In genomic region chr6:95742895-95743294, GRCh38 we compare ENCODE assay signal across 31 cellular contexts.
"Had no signal": no experiment of that assay in that cellular context is flagged by ENCODE, and none has a peak within 500 bp of the region (broad histone marks: within the 10 kb centered on the region; RNA-seq: fewer than 3 reads in every experiment).

No MANE protein-coding gene starts in this region.

- H3K36me3 Mint-ChIP-seq: activated CD4-positive, alpha-beta memory T cell treated with anti-CD3 and anti-CD28 coated beads for 36 hours; activated naive CD4-positive, alpha-beta T cell treated with anti-CD3 and anti-CD28 coated beads, Interleukin-2, amount 50 U/mL, for 72 hours; activated naive CD8-positive, alpha-beta T cell treated with anti-CD3 and anti-CD28 coated beads for 36 hours had no signal

- H3K27ac ChIP-seq: adrenal gland, body of pancreas, brain microvascular endothelial cell, breast epithelium, VCaP had no signal

- H3K27me3 Mint-ChIP-seq: activated B cell treated with CpG ODN at 0.5 μM for 24 hours; activated CD4-positive, alpha-beta memory T cell treated with anti-CD3 and anti-CD28 coated beads for 36 hours; activated CD4-positive, alpha-beta T cell treated with anti-CD3 and anti-CD28 coated beads, Interleukin-2, amount 10 ng/mL, durations not matched to agents 24 days and 14 days; activated CD8-positive, alpha-beta T cell treated with anti-CD3 and anti-CD28 coated beads for 36 hours; activated naive CD8-positive, alpha-beta T cell treated with anti-CD3 and anti-CD28 coated beads for 36 hours; activated T-helper 17 cell treated with anti-CD3 and anti-CD28 coated beads, Interleukin-2, amount 50 U/mL, for 72 hours; T-helper 17 cell had no signal

- H3K4me3 Mint-ChIP-seq: activated B cell treated with CpG ODN at 0.5 μM for 24 hours; activated CD4-positive, alpha-beta memory T cell treated with anti-CD3 and anti-CD28 coated beads for 36 hours; activated CD4-positive, alpha-beta T cell treated with anti-CD3 and anti-CD28 coated beads, Interleukin-2, amount 10 ng/mL, durations not matched to agents 24 days and 14 days; activated CD8-positive, alpha-beta T cell treated with anti-CD3 and anti-CD28 coated beads for 36 hours; activated naive CD4-positive, alpha-beta T cell treated with anti-CD3 and anti-CD28 coated beads for 36 hours; activated naive CD8-positive, alpha-beta T cell treated with anti-CD3 and anti-CD28 coated beads for 36 hours; activated T-cell treated with anti-CD3 and anti-CD28 coated beads, Interleukin-2, amount 50 U/mL, for 4 hours; activated T-cell treated with anti-CD3 and anti-CD28 coated beads, Interleukin-2, amount 50 U/mL, for 72 hours; activated T-helper 1 cell treated with anti-CD3 and anti-CD28 coated beads, Interleukin-12 subunit alpha, Interleukin-12 subunit beta, Interleukin-2, Interleukin-4 antibody, amounts not matched to agents 30 ng/mL and 10 ng/mL and 1 ng/mL, durations not matched to agents 14 hours and 24 hours and 36 hours; activated T-helper 17 cell treated with anti-CD3 and anti-CD28 coated beads, Interleukin-2, amount 50 U/mL, for 72 hours; T-helper 17 cell had no signal

- ATAC-seq: activated CD8-positive, alpha-beta T cell treated with anti-CD3 and anti-CD28 coated beads for 36 hours; activated naive CD4-positive, alpha-beta T cell treated with anti-CD3 and anti-CD28 coated beads, Interleukin-2, amount 50 U/mL, for 72 hours; activated T-cell treated with anti-CD3 and anti-CD28 coated beads, Interleukin-2, amount 50 U/mL, for 4 hours; activated T-cell treated with anti-CD3 and anti-CD28 coated beads, Interleukin-2, amount 50 U/mL, for 72 hours; activated T-helper 17 cell treated with anti-CD3 and anti-CD28 coated beads, Interleukin-2, amount 50 U/mL, for 72 hours; body of pancreas; T-helper 17 cell had no signal

- H3K27me3 ChIP-seq: adrenal gland, body of pancreas, brain microvascular endothelial cell, breast epithelium had no signal

- H3K9me3 Mint-ChIP-seq: activated B cell treated with CpG ODN at 0.5 μM for 24 hours; activated CD4-positive, alpha-beta memory T cell treated with anti-CD3 and anti-CD28 coated beads for 36 hours; activated CD4-positive, alpha-beta T cell treated with anti-CD3 and anti-CD28 coated beads, Interleukin-2, amount 10 ng/mL, durations not matched to agents 24 days and 14 days; activated CD8-positive, alpha-beta T cell treated with anti-CD3 and anti-CD28 coated beads for 36 hours; activated naive CD4-positive, alpha-beta T cell treated with anti-CD3 and anti-CD28 coated beads for 36 hours; activated naive CD8-positive, alpha-beta T cell treated with anti-CD3 and anti-CD28 coated beads for 36 hours; activated T-cell treated with anti-CD3 and anti-CD28 coated beads, Interleukin-2, amount 50 U/mL, for 4 hours; activated T-cell treated with anti-CD3 and anti-CD28 coated beads, Interleukin-2, amount 50 U/mL, for 72 hours; activated T-helper 1 cell treated with anti-CD3 and anti-CD28 coated beads, Interleukin-12 subunit alpha, Interleukin-12 subunit beta, Interleukin-2, Interleukin-4 antibody, amounts not matched to agents 30 ng/mL and 10 ng/mL and 1 ng/mL, durations not matched to agents 14 hours and 24 hours and 36 hours; activated T-helper 17 cell treated with anti-CD3 and anti-CD28 coated beads, Interleukin-2, amount 50 U/mL, for 72 hours had no signal

- H3K4me1 Mint-ChIP-seq: activated B cell treated with CpG ODN at 0.5 μM for 24 hours; activated CD4-positive, alpha-beta T cell treated with anti-CD3 and anti-CD28 coated beads, Interleukin-2, amount 10 ng/mL, durations not matched to agents 24 days and 14 days; activated naive CD8-positive, alpha-beta T cell treated with anti-CD3 and anti-CD28 coated beads for 36 hours; activated T-helper 17 cell treated with anti-CD3 and anti-CD28 coated beads, Interleukin-2, amount 50 U/mL, for 72 hours; T-helper 17 cell had no signal

- H3K36me3 ChIP-seq: adrenal gland, brain microvascular endothelial cell, breast epithelium had no signal

- H3K4me3 ChIP-seq: adrenal gland, body of pancreas, breast epithelium had no signal

- H3K9me3 ChIP-seq: adrenal gland, body of pancreas, breast epithelium had no signal

- H3K27ac Mint-ChIP-seq: activated B cell treated with CpG ODN at 0.5 μM for 24 hours; activated CD4-positive, alpha-beta memory T cell treated with anti-CD3 and anti-CD28 coated beads for 36 hours; activated CD4-positive, alpha-beta T cell treated with anti-CD3 and anti-CD28 coated beads, Interleukin-2, amount 10 ng/mL, durations not matched to agents 24 days and 14 days; activated CD8-positive, alpha-beta T cell treated with anti-CD3 and anti-CD28 coated beads for 36 hours; activated naive CD4-positive, alpha-beta T cell treated with anti-CD3 and anti-CD28 coated beads for 36 hours; activated naive CD4-positive, alpha-beta T cell treated with anti-CD3 and anti-CD28 coated beads, Interleukin-2, amount 50 U/mL, for 72 hours; activated naive CD8-positive, alpha-beta T cell treated with anti-CD3 and anti-CD28 coated beads for 36 hours; activated T-cell treated with anti-CD3 and anti-CD28 coated beads, Interleukin-2, amount 50 U/mL, for 72 hours; activated T-helper 1 cell treated with anti-CD3 and anti-CD28 coated beads, Interleukin-12 subunit alpha, Interleukin-12 subunit beta, Interleukin-2, Interleukin-4 antibody, amounts not matched to agents 30 ng/mL and 10 ng/mL and 1 ng/mL, durations not matched to agents 14 hours and 24 hours and 36 hours; activated T-helper 17 cell treated with anti-CD3 and anti-CD28 coated beads, Interleukin-2, amount 50 U/mL, for 72 hours; T-helper 17 cell had no signal

- DNase-seq: activated B cell treated with CpG ODN at 0.5 μM for 24 hours; activated CD4-positive, alpha-beta memory T cell treated with anti-CD3 and anti-CD28 coated beads for 36 hours; activated CD4-positive, alpha-beta T cell treated with anti-CD3 and anti-CD28 coated beads for 4 hours; activated CD4-positive, alpha-beta T cell treated with anti-CD3 and anti-CD28 coated beads, Interleukin-2, amount 10 ng/mL, durations not matched to agents 24 days and 14 days; activated CD4-positive, alpha-beta T cell treated with anti-CD3 and anti-CD28 coated beads, Interleukin-2, amount 50 U/mL, for 1 hour; activated CD4-positive, alpha-beta T cell treated with anti-CD3 and anti-CD28 coated beads, Interleukin-2, amount 50 U/mL, for 4 hours; activated CD4-positive, CD25-positive, alpha-beta regulatory T cell treated with anti-CD3 and anti-CD28 coated beads, Interleukin-2, amount 50 U/mL, for 72 hours; activated CD8-positive, alpha-beta memory T cell treated with anti-CD3 and anti-CD28 coated beads, Interleukin-2, amount 50 U/mL, for 4 hours; activated CD8-positive, alpha-beta T cell treated with anti-CD3 and anti-CD28 coated beads for 36 hours; activated effector memory CD4-positive, alpha-beta T cell treated with anti-CD3 and anti-CD28 coated beads, Interleukin-2, amount 50 U/mL, for 16 hours; activated gamma-delta T cell treated with Interleukin-2 at 50 U/mL for 16 hours; activated naive CD4-positive, alpha-beta T cell; activated naive CD4-positive, alpha-beta T cell treated with anti-CD3 and anti-CD28 coated beads for 36 hours; activated naive CD4-positive, alpha-beta T cell treated with anti-CD3 and anti-CD28 coated beads, Interleukin-2, amount 50 U/mL, for 16 hours; activated naive CD8-positive, alpha-beta T cell treated with anti-CD3 and anti-CD28 coated beads for 36 hours; activated T-cell treated with anti-CD3 and anti-CD28 coated beads for 4 hours; activated T-cell treated with anti-CD3 and anti-CD28 coated beads, Interleukin-2, amount 50 U/mL, for 1 hour; activated T-cell treated with anti-CD3 and anti-CD28 coated beads, Interleukin-2, amount 50 U/mL, for 4 hours; activated T-cell treated with anti-CD3 and anti-CD28 coated beads, Interleukin-2, amount 50 U/mL, for 72 hours; adrenal gland; amniotic stem cell; aorta; body of pancreas; brain microvascular endothelial cell; central memory CD4-positive, alpha-beta T cell; T-helper 17 cell had no signal

- H3K4me1 ChIP-seq: adrenal gland, body of pancreas, breast epithelium had no signal
